In genomic region chr20:63854069-63854765, GRCh38 we compare ENCODE assay signal across 10 cellular contexts. TPM values are rescaled to one million over a fixed set of nuclear protein-coding genes. Genes with fewer than 3 reads are reported as not detected.
A peak's percentile ranks its signal among the peaks of the same experiment; 100 is the strongest.
DNase-seq lines count a peak whose midpoint lies in the region; ATAC-seq and TF ChIP-seq lines count a peak whose summit lies in the region.
"Had no signal": no experiment of that assay in that cellular context is flagged by ENCODE, and none has a peak within 500 bp of the region (broad histone marks: within the 10 kb centered on the region; RNA-seq: fewer than 3 reads in every experiment).

No MANE protein-coding gene starts in this region.

- H4K5ac ChIP-seq in IMR-90 (ENCODE audit: low read depth, low read length) = peak overlapping the region; percentile 60

- H3K9me3 ChIP-seq in IMR-90 (ENCODE audit: control insufficient read depth, insufficient read depth, low read length) (no peaks in the 10 kb centered on the region), mesenchymal stem cell (ENCODE audit: control insufficient read depth, low read length) (no peaks in the 10 kb centered on the region), thyroid gland (no peaks in the 10 kb centered on the region), OCI-LY7 (ENCODE audit: low read length) (no peaks in the 10 kb centered on the region)

- peak overlapping the region; percentile 63 for H3K27ac Mint-ChIP-seq in chondrocyte (ENCODE audit: unreplicated experiment)

- WGBS in IMR-90 (ENCODE audit: extremely low coverage in 2 of 2, insufficient read length in 1 of 2), 2 experiments = 57% methylated on average over 1 of the region's 17 CpGs; no CpG with 5 or more reads in 1 of the 2 experiments
- 41% methylated on average over 17 of the region's 17 CpGs for WGBS in mesenchymal stem cell
- WGBS in thyroid gland, 2 donors = 35 to 56% methylated on average over 6 of the region's 17 CpGs

- H4K8ac ChIP-seq in IMR-90 (ENCODE audit: low read depth in 2 of 2, low read length in 2 of 2) = peak overlapping the region; percentile 21 to 33; a peak in 2 of 4 replicates
- H4K8ac ChIP-seq in mesenchymal stem cell (ENCODE audit: low read length) = peak overlapping the region; percentile 97

- H3K9me1 ChIP-seq in IMR-90 (ENCODE audit: insufficient read depth, low read length) = no peaks in the 10 kb centered on the region

- H2BK15ac ChIP-seq in IMR-90 (ENCODE audit: low read depth, low read length) (no peak overlapping the region), mesenchymal stem cell (ENCODE audit: low read depth, poor library complexity, severe bottlenecking) (peak overlapping the region; percentile 77)

- no peak for TF ChIP-seq CTCF in IMR-90 (conservative IDR thresholded peaks at IDR 0.05; ENCODE audit: low read depth, low read length)
- TF ChIP-seq CTCF in chondrocyte (IDR thresholded peaks at IDR 0.05) = no peak
- TF ChIP-seq CTCF in thyroid gland (IDR thresholded peaks at IDR 0.05) = no peak
- TF ChIP-seq CTCF in OCI-LY7 (conservative IDR thresholded peaks at IDR 0.05; ENCODE audit: low read length) = no peak

- no peaks in the 10 kb centered on the region for H3K79me2 ChIP-seq in OCI-LY7 (ENCODE audit: insufficient read depth, low read depth, low read length)

- H3K27ac ChIP-seq in IMR-90 (ENCODE audit: insufficient read depth, low read length) = no peak overlapping the region
- H3K27ac ChIP-seq in mesenchymal stem cell (ENCODE audit: low read length, poor library complexity, severe bottlenecking) = no peak overlapping the region
- peak overlapping the region; percentile 33 to 63 (median 60) for H3K27ac ChIP-seq in thyroid gland
- H3K27ac ChIP-seq in OCI-LY7 (ENCODE audit: low read depth, low read length, poor library complexity, severe bottlenecking) = no peak overlapping the region

- H2AFZ ChIP-seq in IMR-90 (replicated peaks; ENCODE audit: low read length, poor library complexity) (peak overlapping the region; percentile 78), mesenchymal stem cell (ENCODE audit: low read depth, low read length) (peak overlapping the region; percentile 39), OCI-LY7 (ENCODE audit: low read length) (no peak overlapping the region)

- TF ChIP-seq POLR2A in IMR-90 (IDR thresholded peaks at IDR 0.05; ENCODE audit: low read depth, low read length) = no peak
- no peak for TF ChIP-seq POLR2A in thyroid gland (IDR thresholded peaks at IDR 0.05)

- no peak overlapping the region for H2BK20ac ChIP-seq in IMR-90 (ENCODE audit: low read depth, low read length)

- TF ChIP-seq RAD21 in IMR-90 (IDR thresholded peaks at IDR 0.05; ENCODE audit: low read length) = no peak

- H2BK12ac ChIP-seq in mesenchymal stem cell (ENCODE audit: low read length in 2 of 2) = peak overlapping the region; percentile 60 to 99

- peak overlapping the region; percentile 50; the same call in 1 of the 2 replicates for H2AK5ac ChIP-seq in IMR-90 (ENCODE audit: low read depth, low read length)
- peak overlapping the region; percentile 95 for H2AK5ac ChIP-seq in mesenchymal stem cell (ENCODE audit: low read length, severe bottlenecking)

- H3K4me3 ChIP-seq in IMR-90 (ENCODE audit: insufficient read depth, low read depth, low read length) (no peak overlapping the region), mesenchymal stem cell (ENCODE audit: insufficient read depth in 1 of 2, low read depth in 1 of 2, low read length in 2 of 2) (peak overlapping the region in 1 of 2 experiments; percentile 24), thyroid gland (replicated peaks in 1 of 3) (no peak overlapping the region), OCI-LY7 (ENCODE audit: low read depth, low read length, poor library complexity, severe bottlenecking) (no peak overlapping the region)

- H3K27me3 Mint-ChIP-seq in chondrocyte (ENCODE audit: low read depth) = no peaks in the 10 kb centered on the region

- peak overlapping the region; percentile 78 for H2AK9ac ChIP-seq in IMR-90 (replicated peaks; ENCODE audit: low read depth, low read length, poor library complexity)

- H2BK120ac ChIP-seq in IMR-90 (ENCODE audit: low read depth, low read length) (peak overlapping the region; percentile 15; the same call in 1 of the 2 replicates), mesenchymal stem cell (ENCODE audit: low read depth, low read length) (peak overlapping the region; percentile 97)

- no peaks in the 10 kb centered on the region for H3K79me1 ChIP-seq in IMR-90 (ENCODE audit: low read depth in 1 of 2, low read length in 2 of 2)
- no peaks in the 10 kb centered on the region for H3K79me1 ChIP-seq in mesenchymal stem cell (replicated peaks; ENCODE audit: low read length, poor library complexity, severe bottlenecking)

- DNase-seq in IMR-90 = no peak
- no peak for DNase-seq in chondrocyte (ENCODE audit: low spot score)
- DNase-seq in mesenchymal stem cell = peak; percentile 66
- no peak for DNase-seq in thyroid gland
- no peak for DNase-seq in OCI-LY7 (ENCODE audit: low spot score)
- no peak for DNase-seq in DMS153 treated with DMSO at 0.1 percent for 48 hours (lab: John Stamatoyannopoulos, UW; ENCODE audit: unreplicated experiment)
- DNase-seq in NCI-H748 (lab: John Stamatoyannopoulos, UW; ENCODE audit: unreplicated experiment) = no peak
- DNase-seq: NCI-H526 had no signal

- no peak overlapping the region for H3K9ac ChIP-seq in IMR-90 (ENCODE audit: low read depth, low read length)
- no peak overlapping the region for H3K9ac ChIP-seq in mesenchymal stem cell (ENCODE audit: low read length)

- H3K27me3 ChIP-seq in IMR-90 (ENCODE audit: control insufficient read depth, insufficient read depth, low read length) (no peaks in the 10 kb centered on the region; the same call in 1 of the 2 replicates), mesenchymal stem cell (ENCODE audit: control insufficient read depth in 1 of 2, insufficient read depth in 1 of 2, low read length in 2 of 2) (peaks cover 0 to 48% of the 10 kb centered on the region in 2 experiments), thyroid gland (no peaks in the 10 kb centered on the region)

- H4K91ac ChIP-seq in IMR-90 (ENCODE audit: insufficient read depth, low read depth, low read length) = no peak overlapping the region
- H4K91ac ChIP-seq in mesenchymal stem cell (ENCODE audit: low read length) = peak overlapping the region; percentile 100

- H2BK5ac ChIP-seq in IMR-90 (ENCODE audit: low read depth, low read length, poor library complexity, severe bottlenecking) = no peak overlapping the region
- no peak overlapping the region for H2BK5ac ChIP-seq in mesenchymal stem cell (ENCODE audit: low read depth, low read length, poor library complexity, severe bottlenecking)

- no peak for ATAC-seq in IMR-90 (ENCODE audit: low read depth)

- no peak overlapping the region for H3K18ac ChIP-seq in IMR-90 (ENCODE audit: low read depth, low read length)
- H3K18ac ChIP-seq in mesenchymal stem cell (ENCODE audit: low read depth in 1 of 2, low read length in 2 of 2) = peak overlapping the region; percentile 79 to 99

- BruUV-seq in IMR-90 (replicated peaks; lab: Mats Ljungman, UMichigan) (no TSS peak), OCI-LY7 (replicated peaks; lab: Mats Ljungman, UMichigan) (no TSS peak)

- peak overlapping the region; percentile 16; the same call in 1 of the 2 replicates for H3K23ac ChIP-seq in IMR-90 (ENCODE audit: low read depth, low read length)
- H3K23ac ChIP-seq in mesenchymal stem cell (ENCODE audit: low read length in 2 of 2) = peak overlapping the region in 1 of 2 experiments; percentile 25

- H3K4me3 Mint-ChIP-seq in chondrocyte (ENCODE audit: unreplicated experiment) = no peak overlapping the region

- intact Hi-C loops in IMR-90 (cut with micrococcal nuclease) = no loop called here
- intact Hi-C loops in thyroid gland (cut with DNase I) = no loop called here
- intact Hi-C loops in OCI-LY7 (cut with micrococcal nuclease; ENCODE audit: unreplicated experiment) = no loop called here

- no peaks in the 10 kb centered on the region for H3K9me2 ChIP-seq in OCI-LY7 (ENCODE audit: insufficient read depth, low read length)

- no peaks in the 10 kb centered on the region for H3K36me3 Mint-ChIP-seq in chondrocyte (ENCODE audit: low read depth)

- no peaks in the 10 kb centered on the region for H3K9me3 Mint-ChIP-seq in chondrocyte (ENCODE audit: low read depth)

- H3K4me1 ChIP-seq in IMR-90 (ENCODE audit: control insufficient read depth, insufficient read depth, low read length) (peaks cover 27% of the 10 kb centered on the region), mesenchymal stem cell (ENCODE audit: control insufficient read depth, insufficient read depth, low read depth, low read length) (peaks cover 53% of the 10 kb centered on the region), thyroid gland (peaks cover 24 to 52% of the 10 kb centered on the region in 2 donors), OCI-LY7 (ENCODE audit: insufficient read depth, low read length, poor library complexity, severe bottlenecking) (peaks cover 13% of the 10 kb centered on the region)

- H4K20me1 ChIP-seq in IMR-90 (ENCODE audit: insufficient read depth, low read length) (no peaks in the 10 kb centered on the region; the same call in 1 of the 2 replicates), OCI-LY7 (ENCODE audit: insufficient read depth, low read length) (no peaks in the 10 kb centered on the region)

- H3K36me3 ChIP-seq in IMR-90 (ENCODE audit: control insufficient read depth, insufficient read depth, low read length) (no peaks in the 10 kb centered on the region), mesenchymal stem cell (ENCODE audit: control insufficient read depth in 1 of 2, insufficient read depth in 2 of 2, low read depth in 1 of 2, low read length in 2 of 2) (no peaks in the 10 kb centered on the region), thyroid gland (no peaks in the 10 kb centered on the region), OCI-LY7 (ENCODE audit: insufficient read depth, low read length) (no peaks in the 10 kb centered on the region)

- in situ Hi-C loops in IMR-90 (cut with MboI; ENCODE audit: low sequenced_read_pairs) = no loop called here

- H3K4ac ChIP-seq in IMR-90 (ENCODE audit: low read depth, low read length) (peak overlapping the region; percentile 22), mesenchymal stem cell (ENCODE audit: low read depth in 1 of 2, low read length in 2 of 2) (peak overlapping the region; percentile 69 to 97)

- H3K14ac ChIP-seq in IMR-90 (replicated peaks; ENCODE audit: low read depth, low read length) = peak overlapping the region; percentile 65; the same call in 1 of the 2 replicates
- peak overlapping the region; percentile 45 to 80 for H3K14ac ChIP-seq in mesenchymal stem cell (ENCODE audit: low read length in 2 of 2)

- H3K4me1 Mint-ChIP-seq in chondrocyte (ENCODE audit: low read depth) = peaks cover 19% of the 10 kb centered on the region

- H3K56ac ChIP-seq in IMR-90 (ENCODE audit: extremely low read depth, insufficient read depth, low read length) = no peak overlapping the region

- CTCF ChIA-PET in IMR-90 (lab: Yijun Ruan, JAX) = no interaction called here
- CTCF ChIA-PET in OCI-LY7 (lab: Charles Lee; ENCODE audit: unreplicated experiment) = no interaction called here

- dilution Hi-C loops in IMR-90 (cut with HindIII; ENCODE audit: low sequenced_read_pairs, unreplicated experiment) = no loop called here

- H3K4me2 ChIP-seq in IMR-90 (ENCODE audit: low read depth, low read length) (no peak overlapping the region), mesenchymal stem cell (ENCODE audit: low read length, poor library complexity, severe bottlenecking) (no peak overlapping the region), OCI-LY7 (ENCODE audit: low read length) (no peak overlapping the region)

- POLR2A ChIA-PET in IMR-90 (lab: Charles Lee; ENCODE audit: unreplicated experiment) (no interaction called here), OCI-LY7 (lab: Charles Lee) (no interaction called here)

RNA-seq across cellular contexts. Expression of gene ABHD16B, which starts 7.1 kb away (rescaled TPM):
- not detected in 2 replicates for total RNA-seq in IMR-90 (2012; rRNA removed)
- polyA plus RNA-seq in IMR-90 (2012; rRNA removed) = 0.05 TPM in 1 of 2 replicates, not detected in the other
- polyA plus RNA-seq in IMR-90 (2012; cell fraction: cytosol; rRNA removed) = not detected in 2 replicates
- polyA plus RNA-seq in IMR-90 (2012; cell fraction: nucleus; rRNA removed; ENCODE audit: low replicate concordance) = not detected in 2 replicates
- total RNA-seq in chondrocyte = not detected in 3 replicates
- polyA plus RNA-seq in mesenchymal stem cell (2013, experiment 1 of 2) = not detected
- polyA plus RNA-seq in mesenchymal stem cell (2013, experiment 2 of 2) = not detected
- total RNA-seq in thyroid gland = not detected
- not detected in 2 replicates for total RNA-seq in OCI-LY7 (2014; rRNA removed; shearing (Covaris generic))
- 0.29 TPM in 1 of 2 replicates, not detected in the other for total RNA-seq in OCI-LY7 (2022)
- total RNA-seq: epithelial cell of proximal tubule, pulmonary artery endothelial cell had no signal

RNA-seq across cellular contexts. Expression of gene TPD52L2, which starts 10.9 kb away (rescaled TPM):
- total RNA-seq in IMR-90 (2012; rRNA removed) = 113 and 119 TPM in 2 replicates
- 189 and 191 TPM in 2 replicates for polyA plus RNA-seq in IMR-90 (2012; rRNA removed)
- polyA plus RNA-seq in IMR-90 (2012; cell fraction: cytosol; rRNA removed) = 217 and 218 TPM in 2 replicates
- polyA plus RNA-seq in IMR-90 (2012; cell fraction: nucleus; rRNA removed; ENCODE audit: low replicate concordance) = 189 and 198 TPM in 2 replicates
- total RNA-seq in chondrocyte = 102 to 141 TPM (median 138 TPM) in 3 replicates
- 124 TPM for polyA plus RNA-seq in mesenchymal stem cell (2013, experiment 1 of 2)
- polyA plus RNA-seq in mesenchymal stem cell (2013, experiment 2 of 2) = 125 TPM
- total RNA-seq in thyroid gland = 10 to 100 TPM; 69.4 to 93.3 (median 89.6) TPM
- 27.2 and 28.6 TPM in 2 replicates for total RNA-seq in OCI-LY7 (2014; rRNA removed; shearing (Covaris generic))
- 47.0 and 51.0 TPM in 2 replicates for total RNA-seq in OCI-LY7 (2022)

RNA-seq across cellular contexts. Expression of gene ZBTB46, which starts 23.2 kb away (rescaled TPM):
- total RNA-seq in IMR-90 (2012; rRNA removed) (14.9 and 15.3 TPM in 2 replicates), chondrocyte (5.9 to 8.3 TPM (median 6.0 TPM) in 3 replicates), thyroid gland (10 to 100 TPM; 15.9 to 39.9 (median 27.7) TPM), OCI-LY7 (2022) (0.67 and 1.1 TPM in 2 replicates)
- polyA plus RNA-seq in IMR-90 (2012; rRNA removed) = 4.2 and 4.3 TPM in 2 replicates
- polyA plus RNA-seq in IMR-90 (2012; cell fraction: cytosol; rRNA removed) = 2.4 and 4.8 TPM in 2 replicates
- 10.3 and 18.2 TPM in 2 replicates for polyA plus RNA-seq in IMR-90 (2012; cell fraction: nucleus; rRNA removed; ENCODE audit: low replicate concordance)
- 3.8 TPM for polyA plus RNA-seq in mesenchymal stem cell (2013, experiment 1 of 2)
- polyA plus RNA-seq in mesenchymal stem cell (2013, experiment 2 of 2) = 3.9 TPM
- total RNA-seq in OCI-LY7 (2014; rRNA removed; shearing (Covaris generic)) = 0.57 and 1.3 TPM in 2 replicates

RNA-seq across cellular contexts. Expression of gene DNAJC5, which starts 40.7 kb away (rescaled TPM):
- total RNA-seq in IMR-90 (2012; rRNA removed) (45.2 and 46.9 TPM in 2 replicates), chondrocyte (44.2 to 46.6 TPM (median 45.1 TPM) in 3 replicates), thyroid gland (10 to 100 TPM; 38.4 to 87.4 (median 75.1) TPM), OCI-LY7 (2022) (24.1 and 27.5 TPM in 2 replicates)
- 35.6 and 36.3 TPM in 2 replicates for polyA plus RNA-seq in IMR-90 (2012; rRNA removed)
- polyA plus RNA-seq in IMR-90 (2012; cell fraction: cytosol; rRNA removed) = 34.5 and 45.2 TPM in 2 replicates
- 30.4 and 42.4 TPM in 2 replicates for polyA plus RNA-seq in IMR-90 (2012; cell fraction: nucleus; rRNA removed; ENCODE audit: low replicate concordance)
- 25.4 TPM for polyA plus RNA-seq in mesenchymal stem cell (2013, experiment 1 of 2)
- polyA plus RNA-seq in mesenchymal stem cell (2013, experiment 2 of 2) = 25.9 TPM
- total RNA-seq in OCI-LY7 (2014; rRNA removed; shearing (Covaris generic)) = 23.5 and 27.7 TPM in 2 replicates

Comparison
In these comparisons a context has a peak if more than half of its experiments do, and no peak if none do; other contexts are left out.
1. H3K27ac ChIP-seq: peak in thyroid gland (3 of 3); none in IMR-90 (single experiment), mesenchymal stem cell (single experiment) and OCI-LY7 (single experiment).